Comparison of ENCODE assay signal across 1 cellular context in the genomic region with DNA sequence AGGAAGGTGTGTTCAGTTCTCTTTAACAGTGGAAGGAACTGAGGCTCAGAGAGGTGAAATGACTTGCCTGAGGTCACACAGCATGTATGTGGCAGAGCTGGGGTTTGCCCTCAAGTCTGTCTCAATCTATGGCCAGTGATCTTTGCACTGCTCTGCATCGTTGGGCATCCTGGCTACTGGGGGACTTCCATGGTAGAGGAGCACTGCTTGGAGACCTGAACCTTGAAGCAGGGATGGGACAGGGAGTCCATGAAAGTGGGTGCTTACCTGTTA.
TF ChIP-seq lines count a peak whose summit lies in the region.

No MANE protein-coding gene starts in this region.

TF ChIP-seq in HEK293, 187 proteins besides CTCF, POLR2A, EP300 and RAD21 (continued from another document):
- TF ChIP-seq, protein P1, sequence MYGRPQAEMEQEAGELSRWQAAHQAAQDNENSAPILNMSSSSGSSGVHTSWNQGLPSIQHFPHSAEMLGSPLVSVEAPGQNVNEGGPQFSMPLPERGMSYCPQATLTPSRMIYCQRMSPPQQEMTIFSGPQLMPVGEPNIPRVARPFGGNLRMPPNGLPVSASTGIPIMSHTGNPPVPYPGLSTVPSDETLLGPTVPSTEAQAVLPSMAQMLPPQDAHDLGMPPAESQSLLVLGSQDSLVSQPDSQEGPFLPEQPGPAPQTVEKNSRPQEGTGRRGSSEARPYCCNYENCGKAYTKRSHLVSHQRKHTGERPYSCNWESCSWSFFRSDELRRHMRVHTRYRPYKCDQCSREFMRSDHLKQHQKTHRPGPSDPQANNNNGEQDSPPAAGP (tag by site-specific recombination; IDR thresholded peaks at IDR 0.05) = no peak
TF ChIP-seq in HEK293: peak in this region for 1.
